Comparison of ENCODE assay signal across 17 cellular contexts in genomic region chr5:135193213-135194125, GRCh38.
DNase-seq lines count a peak whose midpoint lies in the region; ATAC-seq and TF ChIP-seq lines count a peak whose summit lies in the region.
"Had no signal": no experiment of that assay in that cellular context is flagged by ENCODE, and none has a peak within 500 bp of the region (broad histone marks: within the 10 kb centered on the region; RNA-seq: fewer than 3 reads in every experiment).

No MANE protein-coding gene starts in this region.

- no TSS peak for BruUV-seq in PC-9 (replicated peaks; lab: Mats Ljungman, UMichigan)

- H4K20me1 ChIP-seq in PC-9 (ENCODE audit: insufficient read depth): no peaks in the 10 kb centered on the region

- H3K4me2 ChIP-seq in PC-9: no peak overlapping the region

- peaks cover 24% of the 10 kb centered on the region for H3K27me3 ChIP-seq in kidney epithelial cell (ENCODE audit: control insufficient read depth, insufficient read depth, low read length)
- H3K27me3 ChIP-seq in PC-9 (ENCODE audit: insufficient read depth, low read depth): no peaks in the 10 kb centered on the region

- no peak for ATAC-seq in GM18867 (IDR thresholded peaks at IDR 0.05; ENCODE audit: unreplicated experiment)

- H2AFZ ChIP-seq in PC-9: no peak overlapping the region

- H3K9me3 ChIP-seq in PC-9 (ENCODE audit: insufficient read depth, low read depth): no peaks in the 10 kb centered on the region

- no peak overlapping the region for H3K27ac ChIP-seq in PC-9

- H3F3A ChIP-seq in PC-9 (ENCODE audit: insufficient read depth, low read depth): no peaks in the 10 kb centered on the region; the same call in 1 of the 2 replicates

- H3K9me2 ChIP-seq in PC-9 (ENCODE audit: insufficient read depth): no peaks in the 10 kb centered on the region

- 0 out of 2 replicates have a peak, but pooled peaks cover 8% of the 10 kb centered on the region for H3K4me1 ChIP-seq in PC-9 (replicated peaks; ENCODE audit: insufficient read depth)

- H3K4me1 Mint-ChIP-seq in HFFc6 (ENCODE audit: low read depth): peaks cover 37% of the 10 kb centered on the region

- peak overlapping the region; percentile 57 for H3K4me3 Mint-ChIP-seq in HFFc6
- H3K4me3 Mint-ChIP-seq: B cell, immature natural killer cell had no signal

- intact Hi-C loops in PC-9 (cut with micrococcal nuclease; ENCODE audit: unreplicated experiment): loop anchor here (5.0 kb wide), 1 partner anchor 139 kb away; no protein-coding TSS in a partner anchor

- H3K36me3 ChIP-seq in kidney epithelial cell (ENCODE audit: control insufficient read depth, insufficient read depth, low read length): no peaks in the 10 kb centered on the region
- H3K36me3 ChIP-seq in PC-9 (ENCODE audit: low read depth): no peaks in the 10 kb centered on the region

- DNase-seq in AG08395 (ENCODE audit: low spot score) (peak; percentile 49), HFFc6 (peak; percentile 60), choroid plexus epithelial cell (ENCODE audit: low read depth) (peak; percentile 52), kidney epithelial cell (ENCODE audit: low read depth) (peak; percentile 23), NCI-H2196 treated with DMSO at 0.1 percent for 48 hours (lab: John Stamatoyannopoulos, UW; ENCODE audit: unreplicated experiment) (no peak), PC-9 (no peak)
- DNase-seq in effector CD4-positive, alpha-beta T cell: no peak
- DNase-seq: activated CD4-positive, alpha-beta T cell treated with anti-CD3 and anti-CD28 coated beads, Interleukin-2, amount 50 U/mL, for 1 hour; DND-41; immature natural killer cell; NCI-H1436 treated with DMSO at 0.1 percent for 48 hours; NCI-H526 treated with DMSO at 0.1 percent for 48 hours; stimulated activated CD4-positive, alpha-beta T cell treated with anti-CD3 and anti-CD28 coated beads, Interleukin-4, amount 100 ng/mL, for 1 hour had no signal

- no peak for TF ChIP-seq CTCF in HFFc6 (IDR thresholded peaks at IDR 0.05)
- no peak for TF ChIP-seq CTCF in choroid plexus epithelial cell (conservative IDR thresholded peaks at IDR 0.05; ENCODE audit: low read depth, low read length)
- no peak for TF ChIP-seq CTCF in kidney epithelial cell (IDR thresholded peaks at IDR 0.05; ENCODE audit: insufficient read depth, low read length, poor library complexity, severe bottlenecking)
- no peak for TF ChIP-seq CTCF in PC-9 (conservative IDR thresholded peaks at IDR 0.05)

- peaks cover 21% of the 10 kb centered on the region for H3K36me3 Mint-ChIP-seq in HFFc6 (ENCODE audit: low read depth)
- H3K36me3 Mint-ChIP-seq: immature natural killer cell had no signal

- H3K4me3 ChIP-seq in choroid plexus epithelial cell (ENCODE audit: low read depth, low read length): no peak overlapping the region
- H3K4me3 ChIP-seq in kidney epithelial cell (ENCODE audit: low read depth, low read length): no peak overlapping the region
- no peak overlapping the region for H3K4me3 ChIP-seq in PC-9

- peaks cover 2% of the 10 kb centered on the region for H3K27me3 Mint-ChIP-seq in HFFc6 (ENCODE audit: insufficient read depth)

- no peaks in the 10 kb centered on the region for H3K79me2 ChIP-seq in PC-9 (ENCODE audit: low read depth)

- POLR2A ChIA-PET in PC-9 (lab: Charles Lee; ENCODE audit: unreplicated experiment): no interaction called here

- peaks cover 10% of the 10 kb centered on the region; the same call in 1 of the 2 replicates for H3K9me3 Mint-ChIP-seq in HFFc6
- H3K9me3 Mint-ChIP-seq: activated T-helper 2 cell treated with anti-CD3 and anti-CD28 coated beads, Interferon-gamma antibody, Interleukin-2, Interleukin-4, amounts not matched to agents 10 μg/mL and 5 μg/mL and 100 μg/mL, durations not matched to agents 14 hours and 24 hours and 36 hours; immature natural killer cell had no signal

- H3K27ac Mint-ChIP-seq in HFFc6: peak overlapping the region; percentile 81
- H3K27ac Mint-ChIP-seq: activated T-helper 2 cell treated with anti-CD3 and anti-CD28 coated beads, Interferon-gamma antibody, Interleukin-2, Interleukin-4, amounts not matched to agents 10 μg/mL and 5 μg/mL and 100 μg/mL, durations not matched to agents 14 hours and 24 hours and 36 hours; B cell; immature natural killer cell; progenitor cell of endocrine pancreas had no signal

- CTCF ChIA-PET in PC-9 (lab: Charles Lee): no interaction called here

Comparison
In these comparisons a context has a peak if more than half of its experiments do, and no peak if none do; other contexts are left out.
1. DNase-seq: peak in AG08395 (single experiment), HFFc6 (single experiment), choroid plexus epithelial cell (single experiment) and kidney epithelial cell (single experiment); none in NCI-H2196 treated with DMSO at 0.1 percent for 48 hours (single experiment), effector CD4-positive, alpha-beta T cell (single experiment) and PC-9 (0 of 2).